Comparison of ENCODE assay signal across 28 cellular contexts in the genomic region with DNA sequence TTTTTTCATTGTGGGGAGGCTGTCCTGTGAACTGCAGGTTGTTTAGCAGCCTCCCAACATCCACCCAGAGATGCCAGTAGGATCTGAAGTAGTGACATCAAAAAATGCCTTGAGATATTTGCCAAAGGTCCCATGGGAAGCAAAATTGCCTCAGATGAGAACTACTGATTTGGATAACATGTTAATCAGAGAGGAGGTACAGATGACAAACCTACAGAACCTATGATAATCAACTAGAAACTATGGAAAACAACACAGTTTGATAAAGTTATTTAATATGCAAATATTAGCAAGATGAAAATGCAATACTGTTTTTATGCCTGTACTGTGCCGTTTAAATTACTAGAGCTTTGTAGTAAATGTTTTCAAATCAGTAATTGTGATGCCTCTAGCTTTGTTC.
"Had no signal": no experiment of that assay in that cellular context is flagged by ENCODE, and none has a peak within 500 bp of the region (broad histone marks: within the 10 kb centered on the region; RNA-seq: fewer than 3 reads in every experiment).

No MANE protein-coding gene starts in this region.

- H3K27me3 Mint-ChIP-seq: stimulated activated memory B cell treated with anti-CD40 and anti-IgM and Interleukin-4, amounts not matched to agents 10 μg/mL and 1 μg/mL and 100 μg/mL, for 72 hours; stimulated activated naive B cell treated with anti-CD40 and anti-IgM and Interleukin-4, amounts not matched to agents 10 μg/mL and 1 μg/mL and 100 μg/mL, for 72 hours; stimulated activated naive CD8-positive, alpha-beta T cell treated with anti-CD3 and anti-CD28 coated beads, Interleukin-15, amount 100 ng/mL, for 72 hours; stimulated activated naive CD8-positive, alpha-beta T cell treated with anti-CD3 and anti-CD28 coated beads, Interleukin-15, Interleukin-2, amounts not matched to agents 100 ng/mL and 50 ng/mL, for 24 hours had no signal

- H3K36me3 Mint-ChIP-seq: stimulated activated effector memory CD8-positive, alpha-beta T cell treated with anti-CD3 and anti-CD28 coated beads, Interleukin-12 subunit alpha, Interleukin-12 subunit beta, amount 100 ng/mL, for 72 hours; type B pancreatic cell had no signal

- H3K4me3 ChIP-seq: stomach, suprapubic skin, testis, thoracic aorta, thyroid gland, tibial artery, tibial nerve, transverse colon, upper lobe of left lung, upper lobe of right lung, uterus, vagina had no signal

- H3K4me1 ChIP-seq: suprapubic skin, testis, thyroid gland, tibial nerve, transverse colon, upper lobe of left lung, upper lobe of right lung, uterus, vagina had no signal

- H3K9me3 Mint-ChIP-seq: stimulated activated effector memory CD8-positive, alpha-beta T cell treated with anti-CD3 and anti-CD28 coated beads, Interleukin-12 subunit alpha, Interleukin-12 subunit beta, amount 100 ng/mL, for 72 hours; stimulated activated naive CD8-positive, alpha-beta T cell treated with anti-CD3 and anti-CD28 coated beads, Interleukin-15, amount 100 ng/mL, for 72 hours; stimulated activated naive CD8-positive, alpha-beta T cell treated with anti-CD3 and anti-CD28 coated beads, Interleukin-15, Interleukin-2, amounts not matched to agents 100 ng/mL and 50 ng/mL, for 24 hours; type B pancreatic cell had no signal

- H3K4me3 Mint-ChIP-seq: stimulated activated effector memory CD8-positive, alpha-beta T cell treated with anti-CD3 and anti-CD28 coated beads, Interleukin-12 subunit alpha, Interleukin-12 subunit beta, amount 100 ng/mL, for 72 hours; stimulated activated memory B cell treated with anti-CD40 and anti-IgM and Interleukin-4, amounts not matched to agents 10 μg/mL and 1 μg/mL and 100 μg/mL, for 72 hours; stimulated activated naive B cell treated with anti-CD40 and anti-IgM and Interleukin-4, amounts not matched to agents 10 μg/mL and 1 μg/mL and 100 μg/mL, for 72 hours; stimulated activated naive CD8-positive, alpha-beta T cell treated with anti-CD3 and anti-CD28 coated beads, Interleukin-15, amount 100 ng/mL, for 72 hours; stimulated activated naive CD8-positive, alpha-beta T cell treated with anti-CD3 and anti-CD28 coated beads, Interleukin-15, Interleukin-2, amounts not matched to agents 100 ng/mL and 50 ng/mL, for 24 hours; type B pancreatic cell had no signal

- ATAC-seq: stimulated activated effector memory CD8-positive, alpha-beta T cell treated with anti-CD3 and anti-CD28 coated beads, Interleukin-12 subunit alpha, Interleukin-12 subunit beta, amount 100 ng/mL, for 72 hours; stimulated activated memory B cell treated with anti-CD40 and anti-IgM and Interleukin-4, amounts not matched to agents 10 μg/mL and 1 μg/mL and 100 μg/mL, for 72 hours; stimulated activated naive B cell treated with anti-CD40 and anti-IgM and Interleukin-4, amounts not matched to agents 10 μg/mL and 1 μg/mL and 100 μg/mL, for 72 hours; stimulated activated naive CD8-positive, alpha-beta T cell treated with anti-CD3 and anti-CD28 coated beads, Interleukin-15, amount 100 ng/mL, for 72 hours; stimulated activated naive CD8-positive, alpha-beta T cell treated with anti-CD3 and anti-CD28 coated beads, Interleukin-15, Interleukin-2, amounts not matched to agents 100 U/mL and 50 U/mL, for 24 hours; upper lobe of right lung had no signal

- H3K36me3 ChIP-seq: stomach, suprapubic skin, thoracic aorta, thyroid gland, tibial artery, tibial nerve, transverse colon, upper lobe of left lung, upper lobe of right lung, uterus, vagina had no signal

- H3K9me3 ChIP-seq: testis, thyroid gland, transverse colon, upper lobe of right lung, uterus, vagina had no signal

- H3K27ac ChIP-seq: stomach, suprapubic skin, testis, thoracic aorta, thyroid gland, tibial artery, tibial nerve, transverse colon, upper lobe of left lung, upper lobe of right lung, uterus, vagina had no signal

- H3K27ac Mint-ChIP-seq: stimulated activated effector memory CD8-positive, alpha-beta T cell treated with anti-CD3 and anti-CD28 coated beads, Interleukin-12 subunit alpha, Interleukin-12 subunit beta, amount 100 ng/mL, for 72 hours; stimulated activated memory B cell treated with anti-CD40 and anti-IgM and Interleukin-4, amounts not matched to agents 10 μg/mL and 1 μg/mL and 100 μg/mL, for 72 hours; stimulated activated naive B cell treated with anti-CD40 and anti-IgM and Interleukin-4, amounts not matched to agents 10 μg/mL and 1 μg/mL and 100 μg/mL, for 72 hours; stimulated activated naive CD8-positive, alpha-beta T cell treated with anti-CD3 and anti-CD28 coated beads, Interleukin-15, amount 100 ng/mL, for 72 hours; stimulated activated naive CD8-positive, alpha-beta T cell treated with anti-CD3 and anti-CD28 coated beads, Interleukin-15, Interleukin-2, amounts not matched to agents 100 ng/mL and 50 ng/mL, for 24 hours; type B pancreatic cell had no signal

- DNase-seq: stimulated activated CD4-positive, alpha-beta T cell treated with anti-CD3 and anti-CD28 coated beads, Interleukin-2, amount 100 ng/mL, for 48 hours; stimulated activated CD4-positive, alpha-beta T cell treated with anti-CD3 and anti-CD28 coated beads, Interleukin-4, amount 100 ng/mL, for 1 hour; stimulated activated CD4-positive, alpha-beta T cell treated with anti-CD3 and anti-CD28 coated beads, Interleukin-4, amount 100 ng/mL, for 24 hours; stimulated activated CD4-positive, alpha-beta T cell treated with anti-CD3 and anti-CD28 coated beads, Interleukin-4, amount 100 ng/mL, for 4 hours; stimulated activated CD8-positive, alpha-beta memory T cell treated with anti-CD3 and anti-CD28 coated beads, Interleukin-4, amount 100 ng/mL, for 48 hours; stimulated activated naive B cell treated with anti-CD40 and anti-IgM and Interleukin-4, amounts not matched to agents 10 μg/mL and 1 μg/mL and 100 μg/mL, for 72 hours; stimulated activated naive CD4-positive, alpha-beta T cell; stimulated activated naive CD4-positive, alpha-beta T cell treated with Interleukin-2 at 50 U/mL for 16 hours; stimulated activated naive CD8-positive, alpha-beta T cell treated with anti-CD3 and anti-CD28 coated beads, Interleukin-15, amount 100 ng/mL, for 72 hours; stimulated activated naive CD8-positive, alpha-beta T cell treated with anti-CD3 and anti-CD28 coated beads, Interleukin-15, Interleukin-2, amounts not matched to agents 100 U/mL and 50 U/mL, for 24 hours; stomach; substantia nigra; testis; thyroid gland; tibial artery; transverse colon; trophoblast cell; upper lobe of left lung; upper lobe of right lung; uterus had no signal

- H3K4me1 Mint-ChIP-seq: stimulated activated effector memory CD8-positive, alpha-beta T cell treated with anti-CD3 and anti-CD28 coated beads, Interleukin-12 subunit alpha, Interleukin-12 subunit beta, amount 100 ng/mL, for 72 hours; stimulated activated memory B cell treated with anti-CD40 and anti-IgM and Interleukin-4, amounts not matched to agents 10 μg/mL and 1 μg/mL and 100 μg/mL, for 72 hours; stimulated activated naive B cell treated with anti-CD40 and anti-IgM and Interleukin-4, amounts not matched to agents 10 μg/mL and 1 μg/mL and 100 μg/mL, for 72 hours; stimulated activated naive CD8-positive, alpha-beta T cell treated with anti-CD3 and anti-CD28 coated beads, Interleukin-15, amount 100 ng/mL, for 72 hours had no signal
